9 cellular contexts compared by ENCODE assay signal in the genomic region with DNA sequence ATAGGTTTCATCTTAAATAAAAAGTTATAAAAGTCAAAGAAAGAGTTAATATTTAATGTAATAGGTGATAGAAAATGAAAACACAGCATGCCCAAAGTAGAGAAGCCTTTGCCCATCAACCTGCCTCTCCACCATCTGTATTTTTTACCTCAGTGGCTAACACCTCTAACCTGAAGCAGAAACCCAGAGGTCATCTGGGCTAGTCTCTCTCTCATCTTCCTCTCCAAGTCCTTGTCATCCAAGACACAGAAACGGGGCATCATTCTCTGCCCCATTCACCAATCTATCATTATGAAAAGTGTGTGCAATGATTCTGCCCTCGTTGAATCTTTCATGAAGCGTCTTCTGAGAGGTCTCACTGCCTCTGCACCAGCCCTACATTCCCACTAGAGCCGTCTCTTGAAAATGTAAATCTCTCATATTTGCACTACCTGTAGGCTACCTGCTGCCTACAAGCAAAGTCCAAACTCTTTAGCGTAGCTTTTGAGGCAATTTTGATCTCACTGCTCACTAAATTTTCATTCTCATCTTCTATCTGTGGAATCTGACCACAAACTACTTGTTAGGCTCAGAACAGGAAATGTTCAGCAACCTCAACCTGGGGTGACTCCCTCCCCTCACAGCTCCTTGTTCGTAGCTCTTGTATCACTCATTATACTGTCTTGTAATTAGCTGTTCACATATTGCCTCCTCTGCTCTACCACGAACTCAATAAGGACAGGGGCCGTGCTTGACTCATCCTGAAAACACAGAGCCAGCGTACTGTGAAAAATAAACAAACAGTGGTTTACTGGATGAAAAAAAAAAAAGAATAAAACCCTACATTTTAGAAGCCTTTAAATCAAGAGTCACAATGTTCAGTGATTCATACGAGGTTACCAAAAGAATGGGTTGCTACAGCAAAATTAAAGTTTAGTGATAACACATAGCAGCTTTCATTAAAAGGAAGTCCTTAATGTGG.
DNase-seq lines count a peak whose midpoint lies in the region; ATAC-seq, FAIRE-seq and TF ChIP-seq lines count a peak whose summit lies in the region.
"Had no signal": no experiment of that assay in that cellular context is flagged by ENCODE, and none has a peak within 500 bp of the region (broad histone marks: within the 10 kb centered on the region; RNA-seq: fewer than 3 reads in every experiment).

No MANE protein-coding gene starts in this region.

- H4K8ac ChIP-seq in neuronal stem cell (ENCODE audit: low read depth, low read length) = no peak overlapping the region

- H2AFZ ChIP-seq in neuronal stem cell (ENCODE audit: low read length) = no peak overlapping the region

- no peak overlapping the region for H3K4ac ChIP-seq in neuronal stem cell (ENCODE audit: low read length)

- H3K36me3 ChIP-seq in neuronal stem cell (replicated peaks in 1 of 2; ENCODE audit: control insufficient read depth in 2 of 2, insufficient read depth in 2 of 2, low read length in 2 of 2) = no peaks in the 10 kb centered on the region

- peak overlapping the region; percentile 18 for H3K27ac Mint-ChIP-seq in activated CD4-positive, alpha-beta T cell treated with anti-CD3 and anti-CD28 coated beads for 36 hours

- H2BK5ac ChIP-seq in neuronal stem cell (ENCODE audit: low read length) = no peak overlapping the region

- ATAC-seq in GM18858 (IDR thresholded peaks at IDR 0.05; ENCODE audit: unreplicated experiment) (peak; percentile 94), HG02938 (IDR thresholded peaks at IDR 0.05; ENCODE audit: unreplicated experiment) (peak; percentile 64), Right ventricle myocardium inferior (no peak)
- peak; percentile 100 for ATAC-seq in activated CD4-positive, alpha-beta T cell treated with anti-CD3 and anti-CD28 coated beads for 36 hours

- no peak overlapping the region for H2BK120ac ChIP-seq in neuronal stem cell (ENCODE audit: low read depth, low read length)

- no peak for FAIRE-seq in GM12892 (lab: Jason Lieb, UNC)

- no peak for TF ChIP-seq CTCF in fibroblast of pulmonary artery (IDR thresholded peaks at IDR 0.05; ENCODE audit: low read length, missing control alignments)

- no peaks in the 10 kb centered on the region for H3K79me1 ChIP-seq in neuronal stem cell (ENCODE audit: low read depth, low read length)

- no peak for TF ChIP-seq POLR2A in GM12892 (IDR thresholded peaks at IDR 0.05; ENCODE audit: low read depth, low read length)

- POLR2A ChIA-PET in activated CD4-positive, alpha-beta T cell treated with anti-CD3 and anti-CD28 coated beads for 36 hours (lab: Charles Lee) = interaction anchor here (1.0 kb wide), 1 partner anchor 9 kb away, joined by 3 read pairs; no protein-coding TSS in a partner anchor

- no peak overlapping the region for H3K14ac ChIP-seq in neuronal stem cell (ENCODE audit: low read length)

- H3K9me3 Mint-ChIP-seq in activated CD4-positive, alpha-beta T cell treated with anti-CD3 and anti-CD28 coated beads for 36 hours (ENCODE audit: low read depth) = no peaks in the 10 kb centered on the region

- no peaks in the 10 kb centered on the region for H3K36me3 Mint-ChIP-seq in activated CD4-positive, alpha-beta T cell treated with anti-CD3 and anti-CD28 coated beads for 36 hours (ENCODE audit: low read depth)

- no peak overlapping the region for H3K23ac ChIP-seq in neuronal stem cell (ENCODE audit: low read depth, low read length, poor library complexity)

- H3K27ac ChIP-seq in neuronal stem cell (replicated peaks; ENCODE audit: low read length) = no peak overlapping the region
- H3K27ac ChIP-seq: KMS-11 had no signal

- H3K4me1 ChIP-seq in neuronal stem cell (ENCODE audit: control insufficient read depth in 2 of 2, insufficient read depth in 1 of 2, low read depth in 1 of 2, low read length in 2 of 2) = peaks cover 1 to 15% of the 10 kb centered on the region in 2 donors

- H2AK5ac ChIP-seq in neuronal stem cell (ENCODE audit: low read depth, low read length) = no peak overlapping the region

- H3K4me2 ChIP-seq in neuronal stem cell (ENCODE audit: insufficient read depth, low read length, poor library complexity, severe bottlenecking) = no peak overlapping the region
- H3K4me2 ChIP-seq: KMS-11 had no signal

- intact Hi-C loops in activated CD4-positive, alpha-beta T cell treated with anti-CD3 and anti-CD28 coated beads for 36 hours (cut with DNase I, micrococcal nuclease) = loop anchor here (5.0 kb wide), 1 partner anchor 149 kb away; no protein-coding TSS in a partner anchor
- intact Hi-C loops in Right ventricle myocardium inferior (cut with DNase I) = no loop called here

- no peaks in the 10 kb centered on the region for H3K27me3 Mint-ChIP-seq in activated CD4-positive, alpha-beta T cell treated with anti-CD3 and anti-CD28 coated beads for 36 hours

- no peak overlapping the region for H3K4me3 Mint-ChIP-seq in activated CD4-positive, alpha-beta T cell treated with anti-CD3 and anti-CD28 coated beads for 36 hours

- H3K4me1 Mint-ChIP-seq in activated CD4-positive, alpha-beta T cell treated with anti-CD3 and anti-CD28 coated beads for 36 hours = peaks cover 27% of the 10 kb centered on the region

- H2BK12ac ChIP-seq in neuronal stem cell (ENCODE audit: low read length) = no peak overlapping the region

- H3K9ac ChIP-seq in neuronal stem cell (ENCODE audit: low read depth, low read length, poor library complexity) = no peak overlapping the region
- H3K9ac ChIP-seq: KMS-11 had no signal

- H3K27me3 ChIP-seq in neuronal stem cell (ENCODE audit: control insufficient read depth in 3 of 3, insufficient read depth in 3 of 3, low read depth in 1 of 3, low read length in 3 of 3) = no peaks in the 10 kb centered on the region

- CTCF ChIA-PET in activated CD4-positive, alpha-beta T cell treated with anti-CD3 and anti-CD28 coated beads for 36 hours (lab: Charles Lee) = interaction anchor here (0.6 to 1.9 kb wide), 4 partner anchors 9 to 191 kb away, joined by 3 to 7 read pairs (median 3); no protein-coding TSS in a partner anchor

- no peak overlapping the region for H4K91ac ChIP-seq in neuronal stem cell (ENCODE audit: low read depth, low read length, poor library complexity)

- WGBS in neuronal stem cell (ENCODE audit: extremely low coverage in 2 of 2, insufficient read length in 2 of 2, insufficient replicate concordance in 1 of 2), 2 donors = no CpG with 5 or more reads among the region's 10 CpGs

- H2BK15ac ChIP-seq in neuronal stem cell (ENCODE audit: low read length) = no peak overlapping the region

- H3K18ac ChIP-seq in neuronal stem cell (ENCODE audit: low read length) = no peak overlapping the region

- H3K4me3 ChIP-seq in fibroblast of pulmonary artery (replicated peaks; ENCODE audit: low read depth, low read length) (no peak overlapping the region), neuronal stem cell (ENCODE audit: low read length in 2 of 2) (no peak overlapping the region)

- H3K9me3 ChIP-seq in neuronal stem cell (replicated peaks in 1 of 2; ENCODE audit: control insufficient read depth in 2 of 2, insufficient read depth in 1 of 2, low read depth in 1 of 2, low read length in 2 of 2) = peaks cover 3 to 12% of the 10 kb centered on the region in 2 donors

- DNase-seq in activated CD4-positive, alpha-beta T cell treated with anti-CD3 and anti-CD28 coated beads for 36 hours = peak; percentile 75
- DNase-seq in fibroblast of pulmonary artery (ENCODE audit: low read depth) = peak; percentile 18
- DNase-seq in GM12892 (ENCODE audit: insufficient read length) = no peak
- DNase-seq in Right ventricle myocardium inferior (ENCODE audit: missing footprints) = no peak
- DNase-seq in neuronal stem cell (ENCODE audit: low spot score) = no peak
- no peak for DNase-seq in pons (ENCODE audit: low spot score)

Comparison
In these comparisons a context has a peak if more than half of its experiments do, and no peak if none do; other contexts are left out.
1. DNase-seq: peak in activated CD4-positive, alpha-beta T cell treated with anti-CD3 and anti-CD28 coated beads for 36 hours (single experiment) and fibroblast of pulmonary artery (single experiment); none in GM12892 (single experiment), Right ventricle myocardium inferior (single experiment), neuronal stem cell (single experiment) and pons (single experiment).